10 cellular contexts compared by ENCODE assay signal in genomic region chr4:109967798-109968520, GRCh38. TPM values are rescaled to one million over a fixed set of nuclear protein-coding genes. Genes with fewer than 3 reads are reported as not detected.
A peak's percentile ranks its signal among the peaks of the same experiment; 100 is the strongest.
DNase-seq lines count a peak whose midpoint lies in the region; ATAC-seq and TF ChIP-seq lines count a peak whose summit lies in the region.
"Had no signal": no experiment of that assay in that cellular context is flagged by ENCODE, and none has a peak within 500 bp of the region (broad histone marks: within the 10 kb centered on the region; RNA-seq: fewer than 3 reads in every experiment).

No MANE protein-coding gene starts in this region.

- H3K9me3 ChIP-seq in suprapubic skin (no peaks in the 10 kb centered on the region), left ventricle myocardium inferior (replicated peaks) (no peaks in the 10 kb centered on the region), uterus (no peaks in the 10 kb centered on the region)
- H3K9me3 ChIP-seq: adrenal gland had no signal

- intact Hi-C loops in left ventricle myocardium inferior (cut with micrococcal nuclease) (no loop called here), uterus (cut with DNase I; ENCODE audit: low total_unique reads) (no loop called here)

- H3K9me3 Mint-ChIP-seq in activated naive CD8-positive, alpha-beta T cell treated with anti-CD3 and anti-CD28 coated beads, Interleukin-2, amount 50 U/mL, for 24 hours, result no peaks in the 10 kb centered on the region
- H3K9me3 Mint-ChIP-seq in activated naive CD8-positive, alpha-beta T cell treated with anti-CD3 and anti-CD28 coated beads for 36 hours, result no peaks in the 10 kb centered on the region

- peak overlapping the region; percentile 39 for H3K27ac ChIP-seq in suprapubic skin
- no peak overlapping the region for H3K27ac ChIP-seq in left ventricle myocardium inferior (replicated peaks)
- no peak overlapping the region for H3K27ac ChIP-seq in uterus
- H3K27ac ChIP-seq: adrenal gland had no signal

- no peak overlapping the region for H3K4me3 ChIP-seq in suprapubic skin
- H3K4me3 ChIP-seq in left ventricle myocardium inferior, result no peak overlapping the region
- no peak overlapping the region for H3K4me3 ChIP-seq in uterus
- H3K4me3 ChIP-seq: adrenal gland had no signal

- TF ChIP-seq CTCF in suprapubic skin (IDR thresholded peaks at IDR 0.05) (no peak), left ventricle myocardium inferior (IDR thresholded peaks at IDR 0.05; ENCODE audit: borderline replicate concordance) (no peak), uterus (IDR thresholded peaks at IDR 0.05) (no peak)

- H3K4me1 ChIP-seq in suprapubic skin, result peaks cover 9% of the 10 kb centered on the region
- H3K4me1 ChIP-seq in left ventricle myocardium inferior, result no peaks in the 10 kb centered on the region
- H3K4me1 ChIP-seq in uterus, result no peaks in the 10 kb centered on the region
- H3K4me1 ChIP-seq: adrenal gland had no signal

- peak; percentile 84 for ATAC-seq in activated naive CD8-positive, alpha-beta T cell treated with anti-CD3 and anti-CD28 coated beads, Interleukin-2, amount 50 U/mL, for 24 hours

- DNase-seq in activated naive CD8-positive, alpha-beta T cell treated with anti-CD3 and anti-CD28 coated beads, Interleukin-2, amount 50 U/mL, for 24 hours, result no peak
- DNase-seq in activated naive CD8-positive, alpha-beta T cell treated with anti-CD3 and anti-CD28 coated beads for 36 hours, result no peak
- DNase-seq in Kasumi-1 (lab: John Stamatoyannopoulos, UW) (peak; percentile 32 to 55), dermis blood vessel endothelial cell (peak; percentile 5), suprapubic skin (ENCODE audit: low spot score in 2 of 2) (no peak), left ventricle myocardium inferior (no peak), uterus (no peak), GDM1 (lab: John Stamatoyannopoulos, UW) (no peak)
- DNase-seq: adrenal gland, NCI-H2171 had no signal

- TF ChIP-seq POLR2A in suprapubic skin (IDR thresholded peaks at IDR 0.05), result no peak
- TF ChIP-seq POLR2A in uterus (IDR thresholded peaks at IDR 0.05), result no peak

- peaks cover 2% of the 10 kb centered on the region for H3K36me3 Mint-ChIP-seq in activated naive CD8-positive, alpha-beta T cell treated with anti-CD3 and anti-CD28 coated beads, Interleukin-2, amount 50 U/mL, for 24 hours (ENCODE audit: low read depth)
- H3K36me3 Mint-ChIP-seq in activated naive CD8-positive, alpha-beta T cell treated with anti-CD3 and anti-CD28 coated beads for 36 hours, result no peaks in the 10 kb centered on the region

- H3K4me3 Mint-ChIP-seq in activated naive CD8-positive, alpha-beta T cell treated with anti-CD3 and anti-CD28 coated beads, Interleukin-2, amount 50 U/mL, for 24 hours, result no peak overlapping the region
- H3K4me3 Mint-ChIP-seq in activated naive CD8-positive, alpha-beta T cell treated with anti-CD3 and anti-CD28 coated beads for 36 hours, result no peak overlapping the region

- TF ChIP-seq EP300 in suprapubic skin (IDR thresholded peaks at IDR 0.05), result no peak

- peaks cover 12% of the 10 kb centered on the region for H3K4me1 Mint-ChIP-seq in activated naive CD8-positive, alpha-beta T cell treated with anti-CD3 and anti-CD28 coated beads, Interleukin-2, amount 50 U/mL, for 24 hours
- peaks cover 9% of the 10 kb centered on the region for H3K4me1 Mint-ChIP-seq in activated naive CD8-positive, alpha-beta T cell treated with anti-CD3 and anti-CD28 coated beads for 36 hours

- no peaks in the 10 kb centered on the region for H3K36me3 ChIP-seq in suprapubic skin
- H3K36me3 ChIP-seq in left ventricle myocardium inferior, result no peaks in the 10 kb centered on the region
- no peaks in the 10 kb centered on the region for H3K36me3 ChIP-seq in uterus
- H3K36me3 ChIP-seq: adrenal gland had no signal

- WGBS in suprapubic skin, result 61% methylated on average over 5 of the region's 5 CpGs

- H3K27me3 Mint-ChIP-seq in activated naive CD8-positive, alpha-beta T cell treated with anti-CD3 and anti-CD28 coated beads, Interleukin-2, amount 50 U/mL, for 24 hours, result peaks cover 10% of the 10 kb centered on the region
- H3K27me3 Mint-ChIP-seq in activated naive CD8-positive, alpha-beta T cell treated with anti-CD3 and anti-CD28 coated beads for 36 hours, result peaks cover 10% of the 10 kb centered on the region

- no peak overlapping the region for H3K27ac Mint-ChIP-seq in activated naive CD8-positive, alpha-beta T cell treated with anti-CD3 and anti-CD28 coated beads, Interleukin-2, amount 50 U/mL, for 24 hours
- H3K27ac Mint-ChIP-seq in activated naive CD8-positive, alpha-beta T cell treated with anti-CD3 and anti-CD28 coated beads for 36 hours, result no peak overlapping the region

- H3K27me3 ChIP-seq in suprapubic skin, result no peaks in the 10 kb centered on the region
- no peaks in the 10 kb centered on the region for H3K27me3 ChIP-seq in left ventricle myocardium inferior (ENCODE audit: low read depth)
- H3K27me3 ChIP-seq in uterus, result peaks cover 0 to 3% of the 10 kb centered on the region in 2 donors
- H3K27me3 ChIP-seq: adrenal gland had no signal

RNA-seq across cellular contexts. Expression of gene EGF, which starts 55.3 kb away (rescaled TPM):
- not detected for total RNA-seq in activated naive CD8-positive, alpha-beta T cell treated with anti-CD3 and anti-CD28 coated beads for 36 hours
- total RNA-seq in dermis blood vessel endothelial cell (under 0.01 and 1.0 TPM in 2 replicates), suprapubic skin (10 to 100 TPM in 1 of 4 donors, 1 to 10 TPM in 3; 1.1 to 20.3 (median 2.9) TPM), left ventricle myocardium inferior (13.0 TPM), uterus (1 to 10 TPM; 1.0 to 3.5 (median 1.5) TPM)

Comparison
In these comparisons a context has a peak if more than half of its experiments do, and no peak if none do; other contexts are left out.
1. DNase-seq: peak in Kasumi-1 (2 of 2) and dermis blood vessel endothelial cell (single experiment); none in activated naive CD8-positive, alpha-beta T cell treated with anti-CD3 and anti-CD28 coated beads, Interleukin-2, amount 50 U/mL, for 24 hours (single experiment), activated naive CD8-positive, alpha-beta T cell treated with anti-CD3 and anti-CD28 coated beads for 36 hours (single experiment), suprapubic skin (0 of 2), left ventricle myocardium inferior (single experiment), uterus (0 of 2) and GDM1 (single experiment).